In the genomic region with DNA sequence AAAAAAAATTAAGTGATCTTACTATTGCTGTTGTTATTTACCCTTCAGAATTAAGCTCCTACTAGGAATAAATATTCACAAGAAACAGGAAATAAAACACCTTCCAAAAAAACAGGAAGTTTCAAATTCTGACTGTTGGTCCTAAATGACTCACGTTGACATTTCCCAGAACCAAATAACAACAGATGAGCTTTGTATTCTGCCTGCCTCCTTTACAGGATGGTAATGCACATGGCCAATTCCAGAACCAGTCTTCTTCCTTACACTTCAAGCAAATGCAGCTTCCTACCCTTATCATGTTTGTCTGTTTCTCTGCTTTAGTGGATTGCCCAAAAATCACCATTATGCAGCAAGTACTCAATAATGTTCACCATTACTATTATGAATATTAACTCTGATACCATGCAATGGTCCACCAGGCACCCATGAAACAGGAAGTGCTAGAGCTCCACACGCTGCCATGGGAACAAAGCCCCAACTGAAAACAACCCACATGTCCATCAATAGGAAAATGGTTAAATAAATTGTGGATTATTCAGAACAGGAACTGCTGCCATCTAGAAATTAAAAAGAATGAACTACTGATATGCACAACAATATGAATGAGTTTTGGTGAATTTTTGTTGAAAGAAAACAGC, we compare ENCODE assay signal across 15 cellular contexts. TPM values are rescaled to one million over a fixed set of nuclear protein-coding genes. Genes with fewer than 3 reads are reported as not detected.
DNase-seq lines count a peak whose midpoint lies in the region; ATAC-seq, FAIRE-seq and TF ChIP-seq lines count a peak whose summit lies in the region.
"Had no signal": no experiment of that assay in that cellular context is flagged by ENCODE, and none has a peak within 500 bp of the region (broad histone marks: within the 10 kb centered on the region; RNA-seq: fewer than 3 reads in every experiment).

No MANE protein-coding gene starts in this region.

- CTCF ChIA-PET in endothelial cell of umbilical vein (lab: Charles Lee) = interaction anchor here (0.9 kb wide), 1 partner anchor 13 kb away, joined by 4 read pairs; no protein-coding TSS in a partner anchor

- H3K4me2 ChIP-seq in BLaER1 treated with 17β-estradiol and CSF1 and Interleukin-3, amounts not matched to agents 10 nM and 100 nM = peak overlapping the region; percentile 33 to 86 (median 67)
- H3K4me2 ChIP-seq in endothelial cell of umbilical vein (ENCODE audit: insufficient read depth, low read length) = peak overlapping the region; percentile 17
- H3K4me2 ChIP-seq: KMS-11, smooth muscle cell had no signal

- TF ChIP-seq CTCF in endothelial cell of umbilical vein (IDR thresholded peaks at IDR 0.05; ENCODE audit: extremely low read depth in 1 of 2, insufficient read depth in 1 of 2, low read depth in 1 of 2, low read length in 2 of 2) = no peak

- intact Hi-C loops in endothelial cell of umbilical vein (cut with micrococcal nuclease) = no loop called here

- H3K36me3 Mint-ChIP-seq in T-helper 17 cell (ENCODE audit: low read depth) = peaks cover 8% of the 10 kb centered on the region

- DNase-seq in T-helper 17 cell (no peak), endothelial cell of umbilical vein (ENCODE audit: low read depth, low spot score) (no peak), NCI-H446 (lab: John Stamatoyannopoulos, UW) (no peak), NCI-H510A (lab: John Stamatoyannopoulos, UW) (no peak)
- DNase-seq: activated CD4-positive, CD25-positive, alpha-beta regulatory T cell; activated naive CD4-positive, alpha-beta T cell treated with anti-CD3 and anti-CD28 coated beads for 36 hours had no signal

- peaks cover 0 to 3% (median 0%) of the 10 kb centered on the region in 11 experiments; a peak in 3 of 22 replicates for H4K20me1 ChIP-seq in BLaER1 treated with 17β-estradiol and CSF1 and Interleukin-3, amounts not matched to agents 10 nM and 100 nM
- no peaks in the 10 kb centered on the region for H4K20me1 ChIP-seq in endothelial cell of umbilical vein (replicated peaks; ENCODE audit: control insufficient read depth, extremely low read depth, insufficient read depth, low read length)

- dilution Hi-C loops in endothelial cell of umbilical vein (cut with MboI; ENCODE audit: extremely low pct_ligation_motif_present, low sequenced_read_pairs) = no loop called here

- H3K9me3 ChIP-seq in BLaER1 treated with 17β-estradiol and CSF1 and Interleukin-3, amounts not matched to agents 10 nM and 100 nM (replicated peaks in 1 of 11) = no peaks in the 10 kb centered on the region
- H3K9me3 ChIP-seq in T-helper 17 cell (ENCODE audit: control insufficient read depth, low read length, poor library complexity, severe bottlenecking) = no peaks in the 10 kb centered on the region
- H3K9me3 ChIP-seq in endothelial cell of umbilical vein (replicated peaks; ENCODE audit: control insufficient read depth, insufficient read depth, low read length) = no peaks in the 10 kb centered on the region
- H3K9me3 ChIP-seq: gastroesophageal sphincter had no signal

- H2AFZ ChIP-seq in endothelial cell of umbilical vein (ENCODE audit: low read depth, low read length) = no peak overlapping the region

- peak overlapping the region in 2 of 11 experiments; percentile 3 to 58; a peak in 3 of 22 replicates for H3K9ac ChIP-seq in BLaER1 treated with 17β-estradiol and CSF1 and Interleukin-3, amounts not matched to agents 10 nM and 100 nM
- H3K9ac ChIP-seq in endothelial cell of umbilical vein (replicated peaks; ENCODE audit: extremely low read depth, insufficient read depth, low read length) = no peak overlapping the region
- H3K9ac ChIP-seq: KMS-11 had no signal

- H3K27me3 Mint-ChIP-seq in T-helper 17 cell = no peaks in the 10 kb centered on the region

- peaks cover 14 to 36% (median 26%) of the 10 kb centered on the region in 10 experiments for H3K4me1 ChIP-seq in BLaER1 treated with 17β-estradiol and CSF1 and Interleukin-3, amounts not matched to agents 10 nM and 100 nM
- H3K4me1 ChIP-seq in endothelial cell of umbilical vein (ENCODE audit: control insufficient read depth, extremely low read depth, insufficient read depth, low read length) = peaks cover 8% of the 10 kb centered on the region

- no peaks in the 10 kb centered on the region for H3K9me1 ChIP-seq in endothelial cell of umbilical vein (replicated peaks; ENCODE audit: control insufficient read depth, extremely low read depth, insufficient read depth, low read length)

- POLR2A ChIA-PET in endothelial cell of umbilical vein (lab: Charles Lee) = no interaction called here

- H3K36me3 ChIP-seq in BLaER1 treated with 17β-estradiol and CSF1 and Interleukin-3, amounts not matched to agents 10 nM and 100 nM = peaks cover 21 to 50% (median 34%) of the 10 kb centered on the region in 11 experiments
- H3K36me3 ChIP-seq in endothelial cell of umbilical vein (ENCODE audit: control insufficient read depth in 2 of 2, extremely low read depth in 1 of 2, insufficient read depth in 2 of 2, low read length in 2 of 2) = no peaks in the 10 kb centered on the region

- ATAC-seq in HG03175 (IDR thresholded peaks at IDR 0.05; ENCODE audit: unreplicated experiment) (peak; percentile 64), T-helper 17 cell (no peak), HG02588 (IDR thresholded peaks at IDR 0.05; ENCODE audit: unreplicated experiment) (no peak), HG03571 (IDR thresholded peaks at IDR 0.05; ENCODE audit: unreplicated experiment) (no peak)
- ATAC-seq: gastroesophageal sphincter had no signal

- no TSS peak for BruUV-seq in endothelial cell of umbilical vein (replicated peaks; lab: Mats Ljungman, UMichigan)

- peak overlapping the region; percentile 65 for H3K27ac Mint-ChIP-seq in T-helper 17 cell

- no peak for TF ChIP-seq POLR2A in endothelial cell of umbilical vein (IDR thresholded peaks at IDR 0.05; ENCODE audit: low read depth, low read length)

- FAIRE-seq in endothelial cell of umbilical vein (lab: Jason Lieb, UNC) = peak; percentile 73
- FAIRE-seq: urothelium cell line had no signal

- no peak overlapping the region for H3K4me3 ChIP-seq in BLaER1 treated with 17β-estradiol and CSF1 and Interleukin-3, amounts not matched to agents 10 nM and 100 nM
- no peak overlapping the region for H3K4me3 ChIP-seq in endothelial cell of umbilical vein (replicated peaks in 1 of 3; ENCODE audit: insufficient read depth in 1 of 3, low read depth in 1 of 3, low read length in 3 of 3)
- H3K4me3 ChIP-seq: gastroesophageal sphincter, smooth muscle cell had no signal

- peak overlapping the region; percentile 13 for H3K4me3 Mint-ChIP-seq in T-helper 17 cell
- H3K4me3 Mint-ChIP-seq: activated naive CD4-positive, alpha-beta T cell treated with anti-CD3 and anti-CD28 coated beads for 36 hours; neural crest cell had no signal

- H3K4me1 Mint-ChIP-seq in T-helper 17 cell = peaks cover 26% of the 10 kb centered on the region

- H3K27me3 ChIP-seq in BLaER1 treated with 17β-estradiol and CSF1 and Interleukin-3, amounts not matched to agents 10 nM and 100 nM = no peaks in the 10 kb centered on the region
- no peaks in the 10 kb centered on the region for H3K27me3 ChIP-seq in endothelial cell of umbilical vein (ENCODE audit: control insufficient read depth in 2 of 2, insufficient read depth in 2 of 2, low read length in 2 of 2)
- H3K27me3 ChIP-seq: gastroesophageal sphincter had no signal

- H3K79me2 ChIP-seq in endothelial cell of umbilical vein (ENCODE audit: control insufficient read depth, insufficient read depth, low read length) = no peaks in the 10 kb centered on the region

- peak overlapping the region in 8 of 11 experiments; percentile 7 to 86 (median 57); a peak in 14 of 22 replicates for H3K27ac ChIP-seq in BLaER1 treated with 17β-estradiol and CSF1 and Interleukin-3, amounts not matched to agents 10 nM and 100 nM
- H3K27ac ChIP-seq in endothelial cell of umbilical vein (ENCODE audit: insufficient read depth, low read depth, low read length) = no peak overlapping the region
- H3K27ac ChIP-seq: gastroesophageal sphincter, KMS-11 had no signal

RNA-seq across cellular contexts. Expression of a gene that starts 8.9 kb away (rescaled TPM):
- total RNA-seq in T-helper 17 cell (10 to 100 TPM; 11.4 to 14.8 TPM), endothelial cell of umbilical vein (9.0 and 10.5 TPM in 2 replicates)
- 12.8 and 14.1 TPM in 2 replicates for polyA plus RNA-seq in endothelial cell of umbilical vein
- polyA plus RNA-seq in endothelial cell of umbilical vein (2011; cell fraction: cytosol; rRNA removed) = 11.5 and 12.7 TPM in 2 replicates
- polyA plus RNA-seq in endothelial cell of umbilical vein (2011; cell fraction: nucleus; rRNA removed) = 13.3 and 15.7 TPM in 2 replicates
- 5.9 and 6.4 TPM in 2 replicates for polyA plus RNA-seq in endothelial cell of umbilical vein (2012)
- 10.3 and 13.0 TPM in 2 replicates for polyA minus RNA-seq in endothelial cell of umbilical vein
- 116 TPM for polyA minus RNA-seq in endothelial cell of umbilical vein (2011; cell fraction: cytosol; rRNA and poly(A)+ RNA removed)
- polyA minus RNA-seq in endothelial cell of umbilical vein (2011; cell fraction: nucleus; rRNA and poly(A)+ RNA removed) = 2.5 and 3.8 TPM in 2 replicates

RNA-seq across cellular contexts. Expression of a gene that starts 11.5 kb away (rescaled TPM):
- 10 to 100 TPM; 13.2 to 20.5 TPM for total RNA-seq in T-helper 17 cell
- 21.4 and 23.3 TPM in 2 replicates for total RNA-seq in endothelial cell of umbilical vein
- 7.6 and 8.0 TPM in 2 replicates for polyA plus RNA-seq in endothelial cell of umbilical vein
- polyA plus RNA-seq in endothelial cell of umbilical vein (2011; cell fraction: cytosol; rRNA removed) = 6.9 and 7.5 TPM in 2 replicates
- 16.0 and 24.5 TPM in 2 replicates for polyA plus RNA-seq in endothelial cell of umbilical vein (2011; cell fraction: nucleus; rRNA removed)
- 9.2 and 10.4 TPM in 2 replicates for polyA plus RNA-seq in endothelial cell of umbilical vein (2012)
- 29.4 and 38.1 TPM in 2 replicates for polyA minus RNA-seq in endothelial cell of umbilical vein
- 15.9 TPM for polyA minus RNA-seq in endothelial cell of umbilical vein (2011; cell fraction: cytosol; rRNA and poly(A)+ RNA removed)
- polyA minus RNA-seq in endothelial cell of umbilical vein (2011; cell fraction: nucleus; rRNA and poly(A)+ RNA removed) = 22.9 and 28.5 TPM in 2 replicates

RNA-seq across cellular contexts. Expression of a gene that starts 39.2 kb away (rescaled TPM):
- not detected for total RNA-seq in T-helper 17 cell
- not detected in 2 replicates for total RNA-seq in endothelial cell of umbilical vein
- not detected in 2 replicates for polyA plus RNA-seq in endothelial cell of umbilical vein
- polyA plus RNA-seq in endothelial cell of umbilical vein (2011; cell fraction: cytosol; rRNA removed) = not detected in 2 replicates
- not detected in 2 replicates for polyA plus RNA-seq in endothelial cell of umbilical vein (2011; cell fraction: nucleus; rRNA removed)
- not detected in 2 replicates for polyA plus RNA-seq in endothelial cell of umbilical vein (2012)
- not detected in 2 replicates for polyA minus RNA-seq in endothelial cell of umbilical vein
- polyA minus RNA-seq in endothelial cell of umbilical vein (2011; cell fraction: cytosol; rRNA and poly(A)+ RNA removed) = not detected
- polyA minus RNA-seq in endothelial cell of umbilical vein (2011; cell fraction: nucleus; rRNA and poly(A)+ RNA removed) = not detected in 2 replicates
- total RNA-seq: activated naive CD4-positive, alpha-beta T cell treated with anti-CD3 and anti-CD28 coated beads for 36 hours; gastroesophageal sphincter; neural crest cell; smooth muscle cell had no signal
- polyA plus RNA-seq: smooth muscle cell had no signal

RNA-seq across cellular contexts. Expression of a gene that starts 58.6 kb away (rescaled TPM):
- total RNA-seq in T-helper 17 cell = not detected
- total RNA-seq in endothelial cell of umbilical vein = not detected in 2 replicates
- polyA plus RNA-seq in endothelial cell of umbilical vein = not detected in 2 replicates
- polyA plus RNA-seq in endothelial cell of umbilical vein (2011; cell fraction: cytosol; rRNA removed) = not detected in 2 replicates
- polyA plus RNA-seq in endothelial cell of umbilical vein (2011; cell fraction: nucleus; rRNA removed) = not detected in 2 replicates
- polyA plus RNA-seq in endothelial cell of umbilical vein (2012) = not detected in 2 replicates
- polyA minus RNA-seq in endothelial cell of umbilical vein = not detected in 2 replicates
- not detected for polyA minus RNA-seq in endothelial cell of umbilical vein (2011; cell fraction: cytosol; rRNA and poly(A)+ RNA removed)
- not detected in 2 replicates for polyA minus RNA-seq in endothelial cell of umbilical vein (2011; cell fraction: nucleus; rRNA and poly(A)+ RNA removed)
- total RNA-seq: activated naive CD4-positive, alpha-beta T cell treated with anti-CD3 and anti-CD28 coated beads for 36 hours; gastroesophageal sphincter; neural crest cell had no signal
- polyA plus RNA-seq: smooth muscle cell had no signal
